In genomic region chr7:102456327-102456726, GRCh38 we compare ENCODE assay signal across 24 cellular contexts. TPM values are rescaled to one million over a fixed set of nuclear protein-coding genes. Genes with fewer than 3 reads are reported as not detected.
A peak's percentile ranks its signal among the peaks of the same experiment; 100 is the strongest.
DNase-seq lines count a peak whose midpoint lies in the region; ATAC-seq, FAIRE-seq and TF ChIP-seq lines count a peak whose summit lies in the region.
"Had no signal": no experiment of that assay in that cellular context is flagged by ENCODE, and none has a peak within 500 bp of the region (broad histone marks: within the 10 kb centered on the region; RNA-seq: fewer than 3 reads in every experiment).

No MANE protein-coding gene starts in this region.

- peak; percentile 24 for DNase-seq in LHCN-M2 (ENCODE audit: low read depth)
- DNase-seq in astrocyte of the spinal cord (ENCODE audit: low read depth, low spot score), result peak; percentile 57
- peak; percentile 24 for DNase-seq in non-pigmented ciliary epithelial cell (ENCODE audit: low read depth)
- DNase-seq in mucosa of gallbladder (ENCODE audit: low spot score), result no peak
- no peak for DNase-seq in NCI-H1048 (lab: John Stamatoyannopoulos, UW)
- DNase-seq: AML-193; Calu3; esophagus squamous epithelium; GF-D8; heart left ventricle; natural killer cell; NCI-H146; NCI-H524 treated with DMSO at 0.1 percent for 48 hours; stimulated activated CD4-positive, alpha-beta T cell treated with anti-CD3 and anti-CD28 coated beads, Interleukin-12 subunit alpha, Interleukin-12 subunit beta, amount 100 ng/mL, for 4 hours had no signal

- in situ Hi-C loops in astrocyte of the spinal cord (cut with HindIII; ENCODE audit: low sequenced_read_pairs), result no loop called here

- no peak for TF ChIP-seq CTCF in astrocyte of the spinal cord (IDR thresholded peaks at IDR 0.05; ENCODE audit: low read depth, low read length)

- no peak for ATAC-seq in esophagus mucosa
- no peak for ATAC-seq in GM18517 (IDR thresholded peaks at IDR 0.05; ENCODE audit: unreplicated experiment)
- ATAC-seq: activated CD4-positive, CD25-positive, alpha-beta regulatory T cell treated with anti-CD3 and anti-CD28 coated beads, Interleukin-2, amount 50 U/mL, for 24 hours; GM12878; heart left ventricle; natural killer cell had no signal

- peak; percentile 86 for FAIRE-seq in G401.6 (lab: Jason Lieb, UNC)
- FAIRE-seq: GM12878, islet of Langerhans had no signal

- no peak overlapping the region for H3K4me3 ChIP-seq in astrocyte of the spinal cord (ENCODE audit: low read depth, low read length)
- H3K4me3 ChIP-seq: cardiac muscle cell, esophagus squamous epithelium, GM12878, heart left ventricle, prostate gland, SJSA1, suprapubic skin had no signal

RNA-seq across cellular contexts. Expression of gene ALKBH4, which starts 8.3 kb away (rescaled TPM):
- 20.4 and 25.5 TPM in 2 replicates for total RNA-seq in LHCN-M2 (2014; rRNA removed)
- 10.6 TPM for polyA plus RNA-seq in LHCN-M2 (2012)
- 13.2 TPM for total RNA-seq in mucosa of gallbladder
- 5.7 TPM for total RNA-seq in esophagus mucosa

RNA-seq across cellular contexts. Expression of gene LRWD1, which starts 8.5 kb away (rescaled TPM):
- total RNA-seq in LHCN-M2 (2014; rRNA removed) (58.7 and 79.6 TPM in 2 replicates), mucosa of gallbladder (18.2 TPM), esophagus mucosa (8.7 TPM)
- 31.1 TPM for polyA plus RNA-seq in LHCN-M2 (2012)

RNA-seq across cellular contexts. Expression of gene POLR2J, which starts 22.4 kb away (rescaled TPM):
- total RNA-seq in LHCN-M2 (2014; rRNA removed), result 25.1 and 42.8 TPM in 2 replicates
- polyA plus RNA-seq in LHCN-M2 (2012), result 175 TPM
- 43.6 TPM for total RNA-seq in mucosa of gallbladder
- total RNA-seq in esophagus mucosa, result 38.5 TPM

RNA-seq across cellular contexts. Expression of gene ORAI2, which starts 23.0 kb away (rescaled TPM):
- total RNA-seq in LHCN-M2 (2014; rRNA removed) (69.7 and 86.8 TPM in 2 replicates), mucosa of gallbladder (27.1 TPM), esophagus mucosa (3.1 TPM)
- polyA plus RNA-seq in LHCN-M2 (2012), result 58.9 TPM

Comparison
In these comparisons a context has a peak if more than half of its experiments do, and no peak if none do; other contexts are left out.
1. DNase-seq: peak in LHCN-M2 (single experiment), astrocyte of the spinal cord (single experiment) and non-pigmented ciliary epithelial cell (single experiment); none in mucosa of gallbladder (single experiment) and NCI-H1048 (single experiment).